1 cellular context compared by ENCODE assay signal in genomic region chr17:81902023-81902652, GRCh38.
TF ChIP-seq lines count a peak whose summit lies in the region.

Gene NPB (plus strand): TSS chr17:81902238. CDS start chr17:81902278, 40 bp downstream.

TF ChIP-seq in K562, 482 proteins besides CTCF, POLR2A, EP300 and RAD21 (continued from another document):
- TF ChIP-seq ZBTB40 (IDR thresholded peaks at IDR 0.05) = no peak
- no peak for TF ChIP-seq ZBTB40 (CRISPR knock-in tag; IDR thresholded peaks at IDR 0.05)
- TF ChIP-seq ARID3B (CRISPR knock-in tag; IDR thresholded peaks at IDR 0.05; ENCODE audit: borderline replicate concordance) = no peak
- TF ChIP-seq THAP12 (CRISPR knock-in tag; IDR thresholded peaks at IDR 0.05) = no peak
- TF ChIP-seq ZNF592 (IDR thresholded peaks at IDR 0.05) = no peak
- TF ChIP-seq GATAD2B (IDR thresholded peaks at IDR 0.05; ENCODE audit: borderline replicate concordance) = peak; percentile 84
- no peak for TF ChIP-seq NFATC3 (IDR thresholded peaks at IDR 0.05)
- no peak for TF ChIP-seq GATAD2A (IDR thresholded peaks at IDR 0.05)
- TF ChIP-seq ZBTB33 (CRISPR knock-in tag; IDR thresholded peaks at IDR 0.05) = peak; percentile 75
- TF ChIP-seq POLR2G (IDR thresholded peaks at IDR 0.05; ENCODE audit: low read depth, low read length) = peak; percentile 78
- no peak for TF ChIP-seq NR2C2 (CRISPR knock-in tag; IDR thresholded peaks at IDR 0.05)
- no peak for TF ChIP-seq NR2C2 (tag; IDR thresholded peaks at IDR 0.05)
- TF ChIP-seq KLF13 (tag; IDR thresholded peaks at IDR 0.05; ENCODE audit: borderline replicate concordance, low read depth) = peak; percentile 30; the same call in 1 of the 2 replicates
- no peak for TF ChIP-seq GABPB2 (CRISPR knock-in tag; conservative IDR thresholded peaks at IDR 0.05)
- TF ChIP-seq ARID1B (IDR thresholded peaks at IDR 0.05) = no peak
- no peak for TF ChIP-seq ATF1 (CRISPR knock-in tag; IDR thresholded peaks at IDR 0.05)
- TF ChIP-seq ATF1 (tag; IDR thresholded peaks at IDR 0.05) = no peak
- no peak for TF ChIP-seq SIRT6 (IDR thresholded peaks at IDR 0.05; ENCODE audit: low read depth, low read length)
- TF ChIP-seq THAP7 (CRISPR knock-in tag; IDR thresholded peaks at IDR 0.05) = peak; percentile 78; the same call in 1 of the 2 replicates
